In the genomic region with DNA sequence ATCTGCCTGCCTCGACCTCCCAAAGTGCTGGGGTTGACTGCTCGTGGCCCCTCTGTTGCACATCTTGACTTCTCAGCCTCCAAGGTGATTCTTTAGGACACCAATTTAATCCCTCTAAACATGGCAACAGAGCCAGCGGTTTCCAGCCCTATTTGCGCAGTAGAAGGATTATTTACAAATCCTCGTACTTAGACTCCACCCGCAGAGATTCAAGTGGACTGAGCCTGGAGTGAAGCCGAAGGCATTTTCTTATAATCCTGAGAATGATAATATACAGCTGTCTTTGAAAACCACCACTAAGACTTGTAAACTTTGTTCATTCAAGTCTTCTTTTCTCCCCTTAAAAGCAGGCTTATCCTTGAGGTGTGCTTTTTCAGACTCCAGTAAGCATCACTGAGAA, we compare ENCODE assay signal across 33 cellular contexts. TPM values are rescaled to one million over a fixed set of nuclear protein-coding genes. Genes with fewer than 3 reads are reported as not detected.
"Had no signal": no experiment of that assay in that cellular context is flagged by ENCODE, and none has a peak within 500 bp of the region (broad histone marks: within the 10 kb centered on the region; RNA-seq: fewer than 3 reads in every experiment).

No MANE protein-coding gene starts in this region.

- H3K9me3 Mint-ChIP-seq: nephron had no signal

- H3K4me1 ChIP-seq: foreskin keratinocyte, gastroesophageal sphincter, left lung, neural progenitor cell, parathyroid adenoma, right atrium auricular region, sigmoid colon, spleen, transverse colon had no signal

- H3K79me2 ChIP-seq: parathyroid adenoma had no signal

- H3K36me3 ChIP-seq: gastroesophageal sphincter, heart left ventricle, left lung, neural progenitor cell, right atrium auricular region, sigmoid colon, spleen, suprapubic skin, transverse colon, vagina had no signal

- H3K9me3 ChIP-seq: gastroesophageal sphincter, heart left ventricle, left lung, right atrium auricular region, sigmoid colon, suprapubic skin, transverse colon, vagina had no signal

- H3K27ac Mint-ChIP-seq: naive thymus-derived CD4-positive, alpha-beta T cell; nephron; neural progenitor cell; progenitor cell of endocrine pancreas; stimulated activated naive CD8-positive, alpha-beta T cell treated with anti-CD3 and anti-CD28 coated beads, Interleukin-15, amount 100 ng/mL, for 72 hours had no signal

- H2AFZ ChIP-seq: neural progenitor cell, parathyroid adenoma had no signal

- H3K4me3 Mint-ChIP-seq: naive thymus-derived CD4-positive, alpha-beta T cell; nephron; neural progenitor cell; stimulated activated naive CD8-positive, alpha-beta T cell treated with anti-CD3 and anti-CD28 coated beads, Interleukin-15, amount 100 ng/mL, for 72 hours had no signal

- H3K4me2 ChIP-seq: neural progenitor cell had no signal

- H3K27me3 Mint-ChIP-seq: progenitor cell of endocrine pancreas; stimulated activated naive CD8-positive, alpha-beta T cell treated with anti-CD3 and anti-CD28 coated beads, Interleukin-15, amount 100 ng/mL, for 72 hours had no signal

- H3K4me1 Mint-ChIP-seq: nephron; neural progenitor cell; stimulated activated naive CD8-positive, alpha-beta T cell treated with anti-CD3 and anti-CD28 coated beads, Interleukin-15, amount 100 ng/mL, for 72 hours had no signal

- H3K36me3 Mint-ChIP-seq: neural progenitor cell had no signal

- DNase-seq: dorsolateral prefrontal cortex; effector CD4-positive, alpha-beta T cell; foreskin keratinocyte; heart left ventricle; hippocampal formation; left cardiac atrium; left lung; mesenchymal stem cell; midbrain; naive thymus-derived CD4-positive, alpha-beta T cell; sigmoid colon; spleen; stimulated activated CD4-positive, alpha-beta T cell treated with anti-CD3 and anti-CD28 coated beads, Interleukin-2, amount 100 ng/mL, for 48 hours; stimulated activated naive CD4-positive, alpha-beta T cell; stimulated activated naive CD8-positive, alpha-beta T cell treated with anti-CD3 and anti-CD28 coated beads, Interleukin-15, amount 100 ng/mL, for 72 hours; transverse colon had no signal

- H3K4me3 ChIP-seq: dorsolateral prefrontal cortex, gastroesophageal sphincter, heart left ventricle, left lung, neural progenitor cell, right atrium auricular region, sigmoid colon, spleen, suprapubic skin, transverse colon, vagina had no signal

- ATAC-seq: esophagus mucosa; foreskin keratinocyte; gastroesophageal sphincter; heart left ventricle; left cardiac atrium; left lung; naive thymus-derived CD4-positive, alpha-beta T cell; stimulated activated naive CD8-positive, alpha-beta T cell treated with anti-CD3 and anti-CD28 coated beads, Interleukin-15, amount 100 ng/mL, for 72 hours had no signal

- H3K27me3 ChIP-seq: dorsolateral prefrontal cortex, foreskin keratinocyte, gastroesophageal sphincter, heart left ventricle, left lung, neural progenitor cell, right atrium auricular region, sigmoid colon, suprapubic skin, transverse colon, vagina had no signal

- H3K27ac ChIP-seq: dorsolateral prefrontal cortex, epithelial cell of prostate, foreskin keratinocyte, gastroesophageal sphincter, heart left ventricle, left lung, neural progenitor cell, parathyroid adenoma, right atrium auricular region, sigmoid colon, spleen, suprapubic skin, transverse colon, vagina had no signal

RNA-seq across cellular contexts. Expression of gene DPRX, which starts 4.9 kb away (rescaled TPM):
- total RNA-seq: esophagus mucosa; foreskin keratinocyte; gastroesophageal sphincter; heart left ventricle; kidney epithelial cell; left cardiac atrium; left lung; lower leg skin; lung microvascular endothelial cell; mucosa of gallbladder; naive thymus-derived CD4-positive, alpha-beta T cell; osteoblast; progenitor cell of endocrine pancreas; right atrium auricular region; sigmoid colon; skeletal muscle tissue; spleen; suprapubic skin; transverse colon; ureter; vagina had no signal
- polyA plus RNA-seq: foreskin keratinocyte; naive thymus-derived CD4-positive, alpha-beta T cell; sigmoid colon; spleen had no signal
